1 cellular context compared by ENCODE assay signal in the genomic region with DNA sequence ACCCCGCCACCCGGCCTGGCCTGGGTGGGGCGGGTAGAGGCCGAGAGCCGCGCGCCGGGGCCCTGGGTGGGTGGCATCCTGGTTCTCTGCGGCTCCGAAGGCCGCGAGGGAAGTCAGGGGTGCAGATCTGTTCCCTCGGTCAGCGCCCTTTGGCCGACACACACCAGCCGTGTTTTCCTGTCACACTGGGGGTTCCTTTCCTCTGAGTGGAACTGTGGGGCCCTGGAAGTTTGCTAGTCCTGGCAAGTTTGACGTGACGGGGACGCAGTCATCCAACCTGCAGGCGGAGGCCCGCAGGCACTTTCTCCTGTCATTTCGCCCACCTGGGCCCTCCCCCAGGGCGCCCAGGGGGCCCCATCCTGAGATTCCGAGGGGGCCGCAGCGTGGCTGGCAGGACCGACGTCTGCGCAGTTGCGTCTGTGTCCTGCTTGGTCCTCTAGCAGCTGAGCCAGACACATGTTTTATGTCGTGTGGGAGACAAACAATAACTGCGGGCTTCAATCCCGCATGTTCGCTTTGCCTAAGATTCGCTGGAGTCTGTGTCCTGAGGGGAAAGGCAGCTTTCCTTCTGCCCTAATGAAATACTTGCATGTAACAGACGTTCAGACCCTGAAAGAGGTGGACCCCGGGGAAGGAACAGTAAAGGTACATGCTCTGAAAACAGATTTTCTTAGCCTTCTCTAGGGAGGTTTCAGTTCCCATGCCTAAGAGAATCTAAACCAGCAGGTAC.
TF ChIP-seq lines count a peak whose summit lies in the region.

No MANE protein-coding gene starts in this region.

TF ChIP-seq in A549, 52 proteins besides CTCF, POLR2A, EP300 and RAD21 (continued from another document):
- TF ChIP-seq, protein P1, sequence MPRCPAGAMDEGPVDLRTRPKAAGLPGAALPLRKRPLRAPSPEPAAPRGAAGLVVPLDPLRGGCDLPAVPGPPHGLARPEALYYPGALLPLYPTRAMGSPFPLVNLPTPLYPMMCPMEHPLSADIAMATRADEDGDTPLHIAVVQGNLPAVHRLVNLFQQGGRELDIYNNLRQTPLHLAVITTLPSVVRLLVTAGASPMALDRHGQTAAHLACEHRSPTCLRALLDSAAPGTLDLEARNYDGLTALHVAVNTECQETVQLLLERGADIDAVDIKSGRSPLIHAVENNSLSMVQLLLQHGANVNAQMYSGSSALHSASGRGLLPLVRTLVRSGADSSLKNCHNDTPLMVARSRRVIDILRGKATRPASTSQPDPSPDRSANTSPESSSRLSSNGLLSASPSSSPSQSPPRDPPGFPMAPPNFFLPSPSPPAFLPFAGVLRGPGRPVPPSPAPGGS (IDR thresholded peaks at IDR 0.05) = no peak
- TF ChIP-seq TP53 (CRISPR knock-in tag; IDR thresholded peaks at IDR 0.05) (no peak), TFCP2L1 (CRISPR knock-in tag; IDR thresholded peaks at IDR 0.05) (no peak), CHD4 (IDR thresholded peaks at IDR 0.05; ENCODE audit: borderline replicate concordance) (no peak), JUN (IDR thresholded peaks at IDR 0.05) (no peak), EHF (CRISPR knock-in tag; IDR thresholded peaks at IDR 0.05) (no peak), HOXA7 (CRISPR knock-in tag; IDR thresholded peaks at IDR 0.05) (no peak), HMGXB4 (CRISPR knock-in tag; IDR thresholded peaks at IDR 0.05; ENCODE audit: borderline replicate concordance) (no peak), NFE2L2 (conservative IDR thresholded peaks at IDR 0.05; ENCODE audit: low read length) (no peak), BHLHE40 (IDR thresholded peaks at IDR 0.05; ENCODE audit: low read depth, low read length) (no peak)
- TF ChIP-seq, protein P2, sequence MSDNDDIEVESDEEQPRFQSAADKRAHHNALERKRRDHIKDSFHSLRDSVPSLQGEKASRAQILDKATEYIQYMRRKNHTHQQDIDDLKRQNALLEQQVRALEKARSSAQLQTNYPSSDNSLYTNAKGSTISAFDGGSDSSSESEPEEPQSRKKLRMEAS (IDR thresholded peaks at IDR 0.05) = no peak
- TF ChIP-seq, protein P3, sequence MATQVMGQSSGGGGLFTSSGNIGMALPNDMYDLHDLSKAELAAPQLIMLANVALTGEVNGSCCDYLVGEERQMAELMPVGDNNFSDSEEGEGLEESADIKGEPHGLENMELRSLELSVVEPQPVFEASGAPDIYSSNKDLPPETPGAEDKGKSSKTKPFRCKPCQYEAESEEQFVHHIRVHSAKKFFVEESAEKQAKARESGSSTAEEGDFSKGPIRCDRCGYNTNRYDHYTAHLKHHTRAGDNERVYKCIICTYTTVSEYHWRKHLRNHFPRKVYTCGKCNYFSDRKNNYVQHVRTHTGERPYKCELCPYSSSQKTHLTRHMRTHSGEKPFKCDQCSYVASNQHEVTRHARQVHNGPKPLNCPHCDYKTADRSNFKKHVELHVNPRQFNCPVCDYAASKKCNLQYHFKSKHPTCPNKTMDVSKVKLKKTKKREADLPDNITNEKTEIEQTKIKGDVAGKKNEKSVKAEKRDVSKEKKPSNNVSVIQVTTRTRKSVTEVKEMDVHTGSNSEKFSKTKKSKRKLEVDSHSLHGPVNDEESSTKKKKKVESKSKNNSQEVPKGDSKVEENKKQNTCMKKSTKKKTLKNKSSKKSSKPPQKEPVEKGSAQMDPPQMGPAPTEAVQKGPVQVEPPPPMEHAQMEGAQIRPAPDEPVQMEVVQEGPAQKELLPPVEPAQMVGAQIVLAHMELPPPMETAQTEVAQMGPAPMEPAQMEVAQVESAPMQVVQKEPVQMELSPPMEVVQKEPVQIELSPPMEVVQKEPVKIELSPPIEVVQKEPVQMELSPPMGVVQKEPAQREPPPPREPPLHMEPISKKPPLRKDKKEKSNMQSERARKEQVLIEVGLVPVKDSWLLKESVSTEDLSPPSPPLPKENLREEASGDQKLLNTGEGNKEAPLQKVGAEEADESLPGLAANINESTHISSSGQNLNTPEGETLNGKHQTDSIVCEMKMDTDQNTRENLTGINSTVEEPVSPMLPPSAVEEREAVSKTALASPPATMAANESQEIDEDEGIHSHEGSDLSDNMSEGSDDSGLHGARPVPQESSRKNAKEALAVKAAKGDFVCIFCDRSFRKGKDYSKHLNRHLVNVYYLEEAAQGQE (IDR thresholded peaks at IDR 0.05) = no peak
- TF ChIP-seq, protein P4, sequence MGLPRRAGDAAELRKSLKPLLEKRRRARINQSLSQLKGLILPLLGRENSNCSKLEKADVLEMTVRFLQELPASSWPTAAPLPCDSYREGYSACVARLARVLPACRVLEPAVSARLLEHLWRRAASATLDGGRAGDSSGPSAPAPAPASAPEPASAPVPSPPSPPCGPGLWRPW (IDR thresholded peaks at IDR 0.05) = no peak
